ENCODE assay signal across 9 cellular contexts in genomic region chrX:2692221-2693122, GRCh38. TPM values are rescaled to one million over a fixed set of nuclear protein-coding genes. Genes with fewer than 3 reads are reported as not detected.
A peak's percentile ranks its signal among the peaks of the same experiment; 100 is the strongest.
DNase-seq lines count a peak whose midpoint lies in the region; ATAC-seq and TF ChIP-seq lines count a peak whose summit lies in the region.
"Had no signal": no experiment of that assay in that cellular context is flagged by ENCODE, and none has a peak within 500 bp of the region (broad histone marks: within the 10 kb centered on the region; RNA-seq: fewer than 3 reads in every experiment).

No MANE protein-coding gene starts in this region.

- H3F3A ChIP-seq in GM23248 (ENCODE audit: insufficient read depth), result peaks cover 53% of the 10 kb centered on the region

- H3K4me2 ChIP-seq in GM23248 (ENCODE audit: unreplicated experiment), result peak overlapping the region; percentile 96

- H3K27me3 Mint-ChIP-seq in WTC11 (ENCODE audit: low read depth), result peaks cover 55% of the 10 kb centered on the region

- H3K9me3 Mint-ChIP-seq in WTC11, result no peaks in the 10 kb centered on the region

- CTCF ChIA-PET in WTC11 (lab: Charles Lee), result no interaction called here

- ATAC-seq in WTC11 (0 out of 2 replicates have a peak, but pooled peaks have one; percentile 5), Right ventricle myocardium inferior (peak; percentile 29), GM21390 (IDR thresholded peaks at IDR 0.05; ENCODE audit: unreplicated experiment) (no peak), GM21619 (IDR thresholded peaks at IDR 0.05; ENCODE audit: unreplicated experiment) (no peak)

- peak overlapping the region; percentile 80 for H3K4me3 Mint-ChIP-seq in WTC11

- H3K4me3 ChIP-seq in GM23248, result peak overlapping the region; percentile 87
- H3K4me3 ChIP-seq in rectal smooth muscle tissue (ENCODE audit: low read length), result peak overlapping the region; percentile 79

- H3K27me3 ChIP-seq in GM23248 (replicated peaks; ENCODE audit: insufficient read depth) (no peaks in the 10 kb centered on the region), rectal smooth muscle tissue (ENCODE audit: control insufficient read depth, insufficient read depth, low read length) (no peaks in the 10 kb centered on the region)

- no peaks in the 10 kb centered on the region for H3K36me3 Mint-ChIP-seq in WTC11

- peaks cover 34% of the 10 kb centered on the region for H3K4me1 Mint-ChIP-seq in WTC11

- intact Hi-C loops in Right ventricle myocardium inferior (cut with DNase I), result loop anchor here (5.0 to 10.0 kb wide), 2 partner anchors 85 to 368 kb away; no protein-coding TSS in a partner anchor

- H3K4me1 ChIP-seq in GM23248 (ENCODE audit: insufficient read depth) (peaks cover 44% of the 10 kb centered on the region), rectal smooth muscle tissue (ENCODE audit: control insufficient read depth, insufficient read depth, low read length) (peaks cover 20% of the 10 kb centered on the region)

- H3K79me2 ChIP-seq in GM23248 (ENCODE audit: insufficient read depth), result peaks cover 55% of the 10 kb centered on the region

- H3K9ac ChIP-seq in GM23248, result peak overlapping the region; percentile 94
- H3K9ac ChIP-seq in rectal smooth muscle tissue (ENCODE audit: low read length), result peak overlapping the region; percentile 54

- peak; percentile 70 for DNase-seq in GM23248
- DNase-seq in WTC11 (ENCODE audit: low spot score), result no peak
- DNase-seq in Right ventricle myocardium inferior (ENCODE audit: missing footprints), result peak; percentile 85
- no peak for DNase-seq in SKM-1 treated with dmso at 0.1 percent for 144 hours (lab: John Stamatoyannopoulos, UW; ENCODE audit: unreplicated experiment)
- DNase-seq in NCI-H526 treated with DMSO at 0.1 percent for 48 hours (lab: John Stamatoyannopoulos, UW), result no peak

- peak overlapping the region; percentile 68 for H2AFZ ChIP-seq in GM23248

- H3K9me2 ChIP-seq in GM23248 (ENCODE audit: insufficient read depth), result no peaks in the 10 kb centered on the region

- TF ChIP-seq CTCF in WTC11 (IDR thresholded peaks at IDR 0.05), result no peak

- no peaks in the 10 kb centered on the region for H3K36me3 ChIP-seq in GM23248 (ENCODE audit: low read depth)
- no peaks in the 10 kb centered on the region for H3K36me3 ChIP-seq in rectal smooth muscle tissue (ENCODE audit: control insufficient read depth, insufficient read depth, low read length)

- in situ Hi-C loops in GM23248 (cut with MboI), result no loop called here

- WGBS in GM23248 (ENCODE audit: low coverage in 1 of 2, low lambda C conversion rate in 2 of 2, missing lambda C conversion rate in 2 of 2), 2 experiments, result 1% methylated on average over 25 of the region's 25 CpGs

- no peaks in the 10 kb centered on the region; the same call in 1 of the 2 replicates for H4K20me1 ChIP-seq in GM23248 (ENCODE audit: insufficient read depth)

- H3K9me3 ChIP-seq in GM23248 (ENCODE audit: low read depth), result no peaks in the 10 kb centered on the region

- POLR2A ChIA-PET in WTC11 (lab: Charles Lee), result no interaction called here

- no peak overlapping the region for H3K27ac Mint-ChIP-seq in WTC11

- peak overlapping the region; percentile 81 for H3K27ac ChIP-seq in GM23248
- H3K27ac ChIP-seq in rectal smooth muscle tissue (ENCODE audit: low read depth, low read length), result peak overlapping the region; percentile 85

TF ChIP-seq in WTC11, 78 proteins besides CTCF, POLR2A, EP300 and RAD21:
- TF ChIP-seq GRHL2 (CRISPR knock-in tag; IDR thresholded peaks at IDR 0.05; ENCODE audit: insufficient replicate concordance, severe bottlenecking) (no peak), JUN (CRISPR knock-in tag; IDR thresholded peaks at IDR 0.05) (no peak)

RNA-seq across cellular contexts. Expression of gene CD99, which starts 1.4 kb away (rescaled TPM):
- 395 and 505 TPM in 2 replicates for total RNA-seq in GM23248 (2014; rRNA removed; shearing (Covaris generic))
- polyA plus RNA-seq in GM23248 (2016; fragmentation: Nextera tagmentation; extraction: Ambion mirVana), result 975 and 1,003 TPM in 2 replicates
- total RNA-seq in WTC11 (2021) (72.1 to 77.9 TPM (median 73.6 TPM) in 3 replicates), Right ventricle myocardium inferior (359 TPM)

RNA-seq across cellular contexts. Expression of gene XG, which starts 59.4 kb away (rescaled TPM):
- 16.3 and 21.4 TPM in 2 replicates for total RNA-seq in GM23248 (2014; rRNA removed; shearing (Covaris generic))
- polyA plus RNA-seq in GM23248 (2016; fragmentation: Nextera tagmentation; extraction: Ambion mirVana), result 47.8 and 48.4 TPM in 2 replicates
- total RNA-seq in WTC11 (2021) (0.78 to 1.0 TPM (median 1.0 TPM) in 3 replicates), Right ventricle myocardium inferior (0.19 TPM)
- total RNA-seq: activated CD8-positive, alpha-beta memory T cell treated with anti-CD3 and anti-CD28 coated beads for 36 hours had no signal

Comparison
In these comparisons a context has a peak if more than half of its experiments do, and no peak if none do; other contexts are left out.
1. DNase-seq: peak in GM23248 (single experiment) and Right ventricle myocardium inferior (single experiment); none in WTC11 (single experiment), SKM-1 treated with dmso at 0.1 percent for 144 hours (single experiment) and NCI-H526 treated with DMSO at 0.1 percent for 48 hours (single experiment).
2. ATAC-seq: peak in WTC11 (single experiment) and Right ventricle myocardium inferior (single experiment); none in GM21390 (single experiment) and GM21619 (single experiment).